Comparison of ENCODE assay signal across 9 cellular contexts in genomic region chr16:14309001-14309886, GRCh38.
DNase-seq lines count a peak whose midpoint lies in the region; ATAC-seq and TF ChIP-seq lines count a peak whose summit lies in the region.
"Had no signal": no experiment of that assay in that cellular context is flagged by ENCODE, and none has a peak within 500 bp of the region (broad histone marks: within the 10 kb centered on the region; RNA-seq: fewer than 3 reads in every experiment).

No MANE protein-coding gene starts in this region.

- H3K4me3 ChIP-seq in fibroblast of villous mesenchyme (ENCODE audit: low read depth, low read length) = no peak overlapping the region
- peak overlapping the region in 2 of 4 donors; percentile 1 to 2 for H3K4me3 ChIP-seq in stomach

- no peak for TF ChIP-seq POLR2A in stomach (IDR thresholded peaks at IDR 0.05)

- intact Hi-C loops in activated CD4-positive, alpha-beta T cell treated with anti-CD3 and anti-CD28 coated beads, Interleukin-2, amount 10 ng/mL, durations not matched to agents 24 days and 14 days (cut with micrococcal nuclease) = no loop called here
- intact Hi-C loops in stomach (cut with DNase I; ENCODE audit: low total_unique reads) = no loop called here

- ATAC-seq in T-cell (replicated peaks in 1 of 4) = peak; percentile 79 to 89 (median 82)

- H3K9me3 Mint-ChIP-seq in activated CD4-positive, alpha-beta T cell treated with anti-CD3 and anti-CD28 coated beads, Interleukin-2, amount 10 ng/mL, durations not matched to agents 24 days and 14 days = no peaks in the 10 kb centered on the region
- H3K9me3 Mint-ChIP-seq in T-cell = no peaks in the 10 kb centered on the region

- CTCF ChIA-PET in T-cell (lab: Charles Lee) = interaction anchor here in 1 of 2 donors (0.6 kb wide), 1 partner anchor 271 kb away, joined by 6 read pairs; no protein-coding TSS in a partner anchor

- DNase-seq in activated CD4-positive, alpha-beta T cell treated with anti-CD3 and anti-CD28 coated beads, Interleukin-2, amount 10 ng/mL, durations not matched to agents 24 days and 14 days = peak; percentile 73
- no peak for DNase-seq in activated CD4-positive, alpha-beta T cell treated with anti-CD3 and anti-CD28 coated beads, Interleukin-2, amount 50 U/mL, for 4 hours
- DNase-seq in T-cell (peak in 29 of 34 experiments; percentile 10 to 61 (median 38)), fibroblast of villous mesenchyme (ENCODE audit: low read depth) (peak; percentile 23), stomach (peak; percentile 42), NCI-H1417 treated with DMSO at 0.1 percent for 48 hours (lab: John Stamatoyannopoulos, UW) (no peak), NCI-H1417 (lab: John Stamatoyannopoulos, UW) (no peak), NCI-H526 treated with DMSO at 0.1 percent for 48 hours (lab: John Stamatoyannopoulos, UW) (no peak)
- DNase-seq: NCI-H446 had no signal

- peak overlapping the region in 3 of 5 donors; percentile 53 to 66 (median 54) for H3K27ac ChIP-seq in stomach

- H3K36me3 Mint-ChIP-seq in activated CD4-positive, alpha-beta T cell treated with anti-CD3 and anti-CD28 coated beads, Interleukin-2, amount 10 ng/mL, durations not matched to agents 24 days and 14 days (ENCODE audit: low read depth) = no peaks in the 10 kb centered on the region
- H3K36me3 Mint-ChIP-seq in T-cell = no peaks in the 10 kb centered on the region

- peaks cover 2% of the 10 kb centered on the region for H3K27me3 Mint-ChIP-seq in activated CD4-positive, alpha-beta T cell treated with anti-CD3 and anti-CD28 coated beads, Interleukin-2, amount 10 ng/mL, durations not matched to agents 24 days and 14 days
- H3K27me3 Mint-ChIP-seq in T-cell = peaks cover 0 to 9% of the 10 kb centered on the region in 2 donors

- H3K27ac Mint-ChIP-seq in activated CD4-positive, alpha-beta T cell treated with anti-CD3 and anti-CD28 coated beads, Interleukin-2, amount 10 ng/mL, durations not matched to agents 24 days and 14 days = peak overlapping the region; percentile 74
- H3K27ac Mint-ChIP-seq in T-cell = peak overlapping the region; percentile 90 to 95

- no peaks in the 10 kb centered on the region for H3K36me3 ChIP-seq in stomach

- H3K4me3 Mint-ChIP-seq in activated CD4-positive, alpha-beta T cell treated with anti-CD3 and anti-CD28 coated beads, Interleukin-2, amount 10 ng/mL, durations not matched to agents 24 days and 14 days = peak overlapping the region; percentile 74
- H3K4me3 Mint-ChIP-seq in T-cell = peak overlapping the region; percentile 73 to 79 (median 73)

- peak; percentile 26 for TF ChIP-seq CTCF in fibroblast of villous mesenchyme (IDR thresholded peaks at IDR 0.05; ENCODE audit: insufficient read depth, low read depth, low read length)
- no peak for TF ChIP-seq CTCF in stomach (IDR thresholded peaks at IDR 0.05)

- no peaks in the 10 kb centered on the region for H3K9me3 ChIP-seq in stomach

- H3K27me3 ChIP-seq in stomach = peaks cover 0 to 3% (median 0%) of the 10 kb centered on the region in 3 donors

- H3K4me1 Mint-ChIP-seq in activated CD4-positive, alpha-beta T cell treated with anti-CD3 and anti-CD28 coated beads, Interleukin-2, amount 10 ng/mL, durations not matched to agents 24 days and 14 days = peaks cover 12% of the 10 kb centered on the region
- peaks cover 35 to 45% (median 36%) of the 10 kb centered on the region in 3 donors for H3K4me1 Mint-ChIP-seq in T-cell

- POLR2A ChIA-PET in T-cell (lab: Charles Lee) = no interaction called here

- 39 to 50% (median 46%) methylated on average over 25 to 26 of the region's 26 CpGs for whole genome bisulfite sequencing in stomach, 5 donors

- peaks cover 14 to 70% (median 46%) of the 10 kb centered on the region in 4 donors for H3K4me1 ChIP-seq in stomach

- no peak for TF ChIP-seq EP300 in stomach (IDR thresholded peaks at IDR 0.05)

Comparison
In these comparisons a context has a peak if more than half of its experiments do, and no peak if none do; other contexts are left out.
1. DNase-seq: peak in activated CD4-positive, alpha-beta T cell treated with anti-CD3 and anti-CD28 coated beads, Interleukin-2, amount 10 ng/mL, durations not matched to agents 24 days and 14 days (single experiment), T-cell (29 of 34), fibroblast of villous mesenchyme (single experiment) and stomach (single experiment); none in activated CD4-positive, alpha-beta T cell treated with anti-CD3 and anti-CD28 coated beads, Interleukin-2, amount 50 U/mL, for 4 hours (0 of 2), NCI-H1417 treated with DMSO at 0.1 percent for 48 hours (single experiment), NCI-H1417 (0 of 3) and NCI-H526 treated with DMSO at 0.1 percent for 48 hours (single experiment).